Comparison of ENCODE assay signal across 9 cellular contexts in genomic region chr10:1050555-1050954, GRCh38. TPM values are rescaled to one million over a fixed set of nuclear protein-coding genes. Genes with fewer than 3 reads are reported as not detected.
DNase-seq lines count a peak whose midpoint lies in the region; ATAC-seq and TF ChIP-seq lines count a peak whose summit lies in the region.
"Had no signal": no experiment of that assay in that cellular context is flagged by ENCODE, and none has a peak within 500 bp of the region (broad histone marks: within the 10 kb centered on the region; RNA-seq: fewer than 3 reads in every experiment).

No MANE protein-coding gene starts in this region.

- peaks cover 51% of the 10 kb centered on the region for H3K4me1 ChIP-seq in CD4-positive, CD25-positive, alpha-beta regulatory T cell (ENCODE audit: control insufficient read depth, insufficient read depth, low read length, poor library complexity, severe bottlenecking)
- H3K4me1 ChIP-seq in iPS-18a (ENCODE audit: control insufficient read depth, low read depth, low read length) (peaks cover 8% of the 10 kb centered on the region), upper lobe of right lung (peaks cover 38% of the 10 kb centered on the region)

- TF ChIP-seq CTCF in upper lobe of right lung (IDR thresholded peaks at IDR 0.05), result no peak

- H3K27ac Mint-ChIP-seq in CD4-positive, CD25-positive, alpha-beta regulatory T cell, result peak overlapping the region; percentile 71 to 99 (median 88)
- H3K27ac Mint-ChIP-seq in activated T-cell treated with anti-CD3 and anti-CD28 coated beads, Interleukin-2, amount 50 U/mL, for 24 hours, result peak overlapping the region; percentile 88

- ATAC-seq in CD4-positive, CD25-positive, alpha-beta regulatory T cell (ENCODE audit: low read depth in 2 of 2), result no peak
- ATAC-seq in upper lobe of right lung, result no peak
- no peak for ATAC-seq in sciatic nerve

- H3K4me1 Mint-ChIP-seq in CD4-positive, CD25-positive, alpha-beta regulatory T cell, result peaks cover 43 to 80% (median 60%) of the 10 kb centered on the region in 4 donors
- H3K4me1 Mint-ChIP-seq in activated T-cell treated with anti-CD3 and anti-CD28 coated beads, Interleukin-2, amount 50 U/mL, for 24 hours (ENCODE audit: low read depth), result peaks cover 67% of the 10 kb centered on the region

- H3K4me3 Mint-ChIP-seq in CD4-positive, CD25-positive, alpha-beta regulatory T cell, result peak overlapping the region; percentile 81 to 99 (median 96)
- peak overlapping the region; percentile 95 for H3K4me3 Mint-ChIP-seq in activated T-cell treated with anti-CD3 and anti-CD28 coated beads, Interleukin-2, amount 50 U/mL, for 24 hours

- H3K9me3 Mint-ChIP-seq in CD4-positive, CD25-positive, alpha-beta regulatory T cell, result no peaks in the 10 kb centered on the region
- H3K9me3 Mint-ChIP-seq in activated T-cell treated with anti-CD3 and anti-CD28 coated beads, Interleukin-2, amount 50 U/mL, for 24 hours, result no peaks in the 10 kb centered on the region

- peak overlapping the region; percentile 88 for H3K4me3 ChIP-seq in CD4-positive, CD25-positive, alpha-beta regulatory T cell (ENCODE audit: low read depth, low read length)
- H3K4me3 ChIP-seq in iPS-18a (ENCODE audit: low read length), result peak overlapping the region; percentile 99
- peak overlapping the region; percentile 94 for H3K4me3 ChIP-seq in upper lobe of right lung

- no peaks in the 10 kb centered on the region for H3K9me3 ChIP-seq in CD4-positive, CD25-positive, alpha-beta regulatory T cell (ENCODE audit: control insufficient read depth in 2 of 2, low read length in 2 of 2)
- H3K9me3 ChIP-seq in iPS-18a (ENCODE audit: control insufficient read depth, low read depth, low read length) (no peaks in the 10 kb centered on the region), upper lobe of right lung (no peaks in the 10 kb centered on the region)

- H3K27ac ChIP-seq in CD4-positive, CD25-positive, alpha-beta regulatory T cell (ENCODE audit: insufficient read depth, low read length, poor library complexity, severe bottlenecking), result peak overlapping the region; percentile 99
- H3K27ac ChIP-seq in iPS-18a (ENCODE audit: low read length) (no peak overlapping the region), upper lobe of right lung (peak overlapping the region; percentile 99)

- peak; percentile 38 to 70 (median 51) for DNase-seq in CD4-positive, CD25-positive, alpha-beta regulatory T cell
- DNase-seq in HT-29 (ENCODE audit: low spot score), result peak; percentile 70
- DNase-seq in activated T-cell treated with anti-CD3 and anti-CD28 coated beads, Interleukin-2, amount 50 U/mL, for 24 hours, result no peak
- DNase-seq in upper lobe of right lung, result no peak
- no peak for DNase-seq in GM19238 (ENCODE audit: insufficient read length, low spot score)
- DNase-seq in sciatic nerve (ENCODE audit: low spot score), result no peak
- DNase-seq in activated CD8-positive, alpha-beta memory T cell treated with anti-CD3 and anti-CD28 coated beads, Interleukin-2, amount 50 U/mL, for 48 hours, result no peak

- peak overlapping the region; percentile 85 for H3K9ac ChIP-seq in iPS-18a (ENCODE audit: low read length)

- intact Hi-C loops in upper lobe of right lung (cut with DNase I) (no loop called here), sciatic nerve (cut with DNase I) (no loop called here)

- H3K27me3 ChIP-seq in CD4-positive, CD25-positive, alpha-beta regulatory T cell (ENCODE audit: control insufficient read depth, insufficient read depth, low read length), result no peaks in the 10 kb centered on the region
- H3K27me3 ChIP-seq in iPS-18a (ENCODE audit: control insufficient read depth, insufficient read depth, low read length), result no peaks in the 10 kb centered on the region
- H3K27me3 ChIP-seq in upper lobe of right lung, result no peaks in the 10 kb centered on the region

- no peaks in the 10 kb centered on the region for H3K36me3 Mint-ChIP-seq in CD4-positive, CD25-positive, alpha-beta regulatory T cell
- H3K36me3 Mint-ChIP-seq in activated T-cell treated with anti-CD3 and anti-CD28 coated beads, Interleukin-2, amount 50 U/mL, for 24 hours (ENCODE audit: low read depth), result peaks cover 82% of the 10 kb centered on the region

- H3K36me3 ChIP-seq in CD4-positive, CD25-positive, alpha-beta regulatory T cell (ENCODE audit: control insufficient read depth, insufficient read depth, low read length), result peaks cover 14% of the 10 kb centered on the region
- peaks cover 30% of the 10 kb centered on the region for H3K36me3 ChIP-seq in iPS-18a (ENCODE audit: control insufficient read depth, low read depth, low read length)
- peaks cover 26% of the 10 kb centered on the region for H3K36me3 ChIP-seq in upper lobe of right lung

- H3K27me3 Mint-ChIP-seq in CD4-positive, CD25-positive, alpha-beta regulatory T cell, result no peaks in the 10 kb centered on the region
- H3K27me3 Mint-ChIP-seq in activated T-cell treated with anti-CD3 and anti-CD28 coated beads, Interleukin-2, amount 50 U/mL, for 24 hours, result no peaks in the 10 kb centered on the region

RNA-seq across cellular contexts. Expression of gene IDI1, which starts 1.6 kb away (rescaled TPM):
- 179 TPM for total RNA-seq in CD4-positive, CD25-positive, alpha-beta regulatory T cell
- 10 to 100 TPM; 47.0 to 58.6 (median 49.9) TPM for polyA plus RNA-seq in CD4-positive, CD25-positive, alpha-beta regulatory T cell
- total RNA-seq in HT-29 (2014; rRNA removed; shearing (Covaris generic)), result 66.9 and 70.7 TPM in 2 replicates
- total RNA-seq in upper lobe of right lung, result 68.5 TPM
- 60.9 TPM for total RNA-seq in sciatic nerve

RNA-seq across cellular contexts. Expression of gene WDR37, which starts 5.6 kb away (rescaled TPM):
- total RNA-seq in CD4-positive, CD25-positive, alpha-beta regulatory T cell, result 31.6 TPM
- polyA plus RNA-seq in CD4-positive, CD25-positive, alpha-beta regulatory T cell, result 10 to 100 TPM; 10.6 to 15.0 (median 12.2) TPM
- 7.2 and 7.7 TPM in 2 replicates for total RNA-seq in HT-29 (2014; rRNA removed; shearing (Covaris generic))
- 19.9 TPM for total RNA-seq in upper lobe of right lung
- 20.5 TPM for total RNA-seq in sciatic nerve

RNA-seq across cellular contexts. Expression of gene IDI2, which starts 24.9 kb away (rescaled TPM):
- total RNA-seq in CD4-positive, CD25-positive, alpha-beta regulatory T cell, result not detected
- not detected for polyA plus RNA-seq in CD4-positive, CD25-positive, alpha-beta regulatory T cell
- total RNA-seq in HT-29 (2014; rRNA removed; shearing (Covaris generic)), result not detected in 2 replicates
- not detected for total RNA-seq in upper lobe of right lung
- not detected for total RNA-seq in sciatic nerve
- total RNA-seq: M059J had no signal

Comparison
In these comparisons a context has a peak if more than half of its experiments do, and no peak if none do; other contexts are left out.
1. DNase-seq: peak in CD4-positive, CD25-positive, alpha-beta regulatory T cell (3 of 3) and HT-29 (single experiment); none in activated T-cell treated with anti-CD3 and anti-CD28 coated beads, Interleukin-2, amount 50 U/mL, for 24 hours (single experiment), upper lobe of right lung (single experiment), GM19238 (single experiment), sciatic nerve (single experiment) and activated CD8-positive, alpha-beta memory T cell treated with anti-CD3 and anti-CD28 coated beads, Interleukin-2, amount 50 U/mL, for 48 hours (single experiment).
2. Peak in every context shown above with its lines, with median percentiles within 50 percentile points of each other: H3K4me3 ChIP-seq.